1 cellular context compared by ENCODE assay signal in the genomic region with DNA sequence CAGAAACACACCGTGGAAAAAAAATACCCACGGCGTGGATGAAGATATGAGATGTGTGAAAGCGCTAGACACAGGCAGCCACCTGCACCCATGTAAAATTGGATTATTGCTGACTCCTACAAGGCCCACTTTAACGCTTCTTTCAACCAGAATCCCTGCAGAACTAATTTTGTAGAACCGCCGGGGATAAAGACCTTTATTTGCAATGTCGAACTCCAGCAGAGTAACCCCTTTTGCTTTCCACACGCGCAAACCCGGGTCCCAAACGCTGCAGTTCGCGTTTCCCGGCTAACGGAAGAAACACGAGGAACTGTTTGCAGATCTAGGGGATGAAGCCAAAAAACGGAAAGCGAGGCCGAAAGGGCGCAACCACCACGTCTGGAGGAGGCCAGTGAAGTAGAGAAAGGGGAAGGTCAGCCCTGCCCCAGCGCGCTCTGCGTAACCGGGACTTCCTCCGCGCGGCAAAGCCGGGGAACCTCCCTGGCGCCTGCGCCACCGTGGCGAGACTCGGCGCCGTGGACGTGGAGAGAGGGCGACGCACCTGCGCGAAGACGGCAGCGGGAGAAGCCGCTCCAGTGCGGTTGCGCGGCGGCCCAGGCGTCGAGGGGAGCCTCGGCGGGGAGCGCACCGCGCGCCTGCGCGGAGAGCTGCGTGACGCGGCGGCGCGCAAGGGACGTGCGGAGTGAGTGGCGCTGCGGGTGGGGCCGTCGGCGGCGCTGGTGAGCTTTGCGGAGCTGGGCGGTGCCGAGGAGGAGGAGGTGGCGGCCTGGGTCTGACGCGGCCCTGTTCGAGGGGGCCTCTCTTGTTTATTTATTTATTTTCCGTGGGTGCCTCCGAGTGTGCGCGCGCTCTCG.
A peak's percentile ranks its signal among the peaks of the same experiment; 100 is the strongest.
TF ChIP-seq lines count a peak whose summit lies in the region.

A gene (plus strand): TSS at position 729 of the 854 bp plus-strand sequence. CDS start 295 bp downstream, outside the sequence.

TF ChIP-seq in HepG2, 621 proteins besides CTCF, POLR2A, EP300 and RAD21 (continued from another document and continues in another):
- TF ChIP-seq, protein P1, sequence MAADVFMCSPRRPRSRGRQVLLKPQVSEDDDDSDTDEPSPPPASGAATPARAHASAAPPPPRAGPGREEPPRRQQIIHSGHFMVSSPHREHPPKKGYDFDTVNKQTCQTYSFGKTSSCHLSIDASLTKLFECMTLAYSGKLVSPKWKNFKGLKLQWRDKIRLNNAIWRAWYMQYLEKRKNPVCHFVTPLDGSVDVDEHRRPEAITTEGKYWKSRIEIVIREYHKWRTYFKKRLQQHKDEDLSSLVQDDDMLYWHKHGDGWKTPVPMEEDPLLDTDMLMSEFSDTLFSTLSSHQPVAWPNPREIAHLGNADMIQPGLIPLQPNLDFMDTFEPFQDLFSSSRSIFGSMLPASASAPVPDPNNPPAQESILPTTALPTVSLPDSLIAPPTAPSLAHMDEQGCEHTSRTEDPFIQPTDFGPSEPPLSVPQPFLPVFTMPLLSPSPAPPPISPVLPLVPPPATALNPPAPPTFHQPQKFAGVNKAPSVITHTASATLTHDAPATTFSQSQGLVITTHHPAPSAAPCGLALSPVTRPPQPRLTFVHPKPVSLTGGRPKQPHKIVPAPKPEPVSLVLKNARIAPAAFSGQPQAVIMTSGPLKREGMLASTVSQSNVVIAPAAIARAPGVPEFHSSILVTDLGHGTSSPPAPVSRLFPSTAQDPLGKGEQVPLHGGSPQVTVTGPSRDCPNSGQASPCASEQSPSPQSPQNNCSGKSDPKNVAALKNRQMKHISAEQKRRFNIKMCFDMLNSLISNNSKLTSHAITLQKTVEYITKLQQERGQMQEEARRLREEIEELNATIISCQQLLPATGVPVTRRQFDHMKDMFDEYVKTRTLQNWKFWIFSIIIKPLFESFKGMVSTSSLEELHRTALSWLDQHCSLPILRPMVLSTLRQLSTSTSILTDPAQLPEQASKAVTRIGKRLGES (CRISPR knock-in tag; IDR thresholded peaks at IDR 0.05; ENCODE audit: borderline replicate concordance) = no peak
- peak; percentile 70; the same call in 1 of the 2 replicates for TF ChIP-seq ZBTB21 (CRISPR knock-in tag; IDR thresholded peaks at IDR 0.05)
- TF ChIP-seq, protein P2, sequence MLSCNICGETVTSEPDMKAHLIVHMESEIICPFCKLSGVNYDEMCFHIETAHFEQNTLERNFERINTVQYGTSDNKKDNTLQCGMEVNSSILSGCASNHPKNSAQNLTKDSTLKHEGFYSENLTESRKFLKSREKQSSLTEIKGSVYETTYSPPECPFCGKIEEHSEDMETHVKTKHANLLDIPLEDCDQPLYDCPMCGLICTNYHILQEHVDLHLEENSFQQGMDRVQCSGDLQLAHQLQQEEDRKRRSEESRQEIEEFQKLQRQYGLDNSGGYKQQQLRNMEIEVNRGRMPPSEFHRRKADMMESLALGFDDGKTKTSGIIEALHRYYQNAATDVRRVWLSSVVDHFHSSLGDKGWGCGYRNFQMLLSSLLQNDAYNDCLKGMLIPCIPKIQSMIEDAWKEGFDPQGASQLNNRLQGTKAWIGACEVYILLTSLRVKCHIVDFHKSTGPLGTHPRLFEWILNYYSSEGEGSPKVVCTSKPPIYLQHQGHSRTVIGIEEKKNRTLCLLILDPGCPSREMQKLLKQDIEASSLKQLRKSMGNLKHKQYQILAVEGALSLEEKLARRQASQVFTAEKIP (CRISPR knock-in tag; IDR thresholded peaks at IDR 0.05; ENCODE audit: borderline replicate concordance) = no peak
- TF ChIP-seq, protein P3, sequence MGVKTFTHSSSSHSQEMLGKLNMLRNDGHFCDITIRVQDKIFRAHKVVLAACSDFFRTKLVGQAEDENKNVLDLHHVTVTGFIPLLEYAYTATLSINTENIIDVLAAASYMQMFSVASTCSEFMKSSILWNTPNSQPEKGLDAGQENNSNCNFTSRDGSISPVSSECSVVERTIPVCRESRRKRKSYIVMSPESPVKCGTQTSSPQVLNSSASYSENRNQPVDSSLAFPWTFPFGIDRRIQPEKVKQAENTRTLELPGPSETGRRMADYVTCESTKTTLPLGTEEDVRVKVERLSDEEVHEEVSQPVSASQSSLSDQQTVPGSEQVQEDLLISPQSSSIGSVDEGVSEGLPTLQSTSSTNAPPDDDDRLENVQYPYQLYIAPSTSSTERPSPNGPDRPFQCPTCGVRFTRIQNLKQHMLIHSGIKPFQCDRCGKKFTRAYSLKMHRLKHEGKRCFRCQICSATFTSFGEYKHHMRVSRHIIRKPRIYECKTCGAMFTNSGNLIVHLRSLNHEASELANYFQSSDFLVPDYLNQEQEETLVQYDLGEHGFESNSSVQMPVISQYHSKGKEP (CRISPR knock-in tag; IDR thresholded peaks at IDR 0.05) = 0 out of 2 replicates have a peak, but pooled peaks have one; percentile 84
- peak; percentile 52 for TF ChIP-seq NFYC (CRISPR knock-in tag; IDR thresholded peaks at IDR 0.05)
- TF ChIP-seq GFI1 (CRISPR knock-in tag; IDR thresholded peaks at IDR 0.05; ENCODE audit: borderline replicate concordance) = no peak
- peak; percentile 90 for TF ChIP-seq ZNF205 (CRISPR knock-in tag; IDR thresholded peaks at IDR 0.05)
- TF ChIP-seq ETV6 (CRISPR knock-in tag; conservative IDR thresholded peaks at IDR 0.05) = peak; percentile 69
- peak; percentile 71 for TF ChIP-seq ZNF317 (CRISPR knock-in tag; IDR thresholded peaks at IDR 0.05)
- TF ChIP-seq, protein P4, sequence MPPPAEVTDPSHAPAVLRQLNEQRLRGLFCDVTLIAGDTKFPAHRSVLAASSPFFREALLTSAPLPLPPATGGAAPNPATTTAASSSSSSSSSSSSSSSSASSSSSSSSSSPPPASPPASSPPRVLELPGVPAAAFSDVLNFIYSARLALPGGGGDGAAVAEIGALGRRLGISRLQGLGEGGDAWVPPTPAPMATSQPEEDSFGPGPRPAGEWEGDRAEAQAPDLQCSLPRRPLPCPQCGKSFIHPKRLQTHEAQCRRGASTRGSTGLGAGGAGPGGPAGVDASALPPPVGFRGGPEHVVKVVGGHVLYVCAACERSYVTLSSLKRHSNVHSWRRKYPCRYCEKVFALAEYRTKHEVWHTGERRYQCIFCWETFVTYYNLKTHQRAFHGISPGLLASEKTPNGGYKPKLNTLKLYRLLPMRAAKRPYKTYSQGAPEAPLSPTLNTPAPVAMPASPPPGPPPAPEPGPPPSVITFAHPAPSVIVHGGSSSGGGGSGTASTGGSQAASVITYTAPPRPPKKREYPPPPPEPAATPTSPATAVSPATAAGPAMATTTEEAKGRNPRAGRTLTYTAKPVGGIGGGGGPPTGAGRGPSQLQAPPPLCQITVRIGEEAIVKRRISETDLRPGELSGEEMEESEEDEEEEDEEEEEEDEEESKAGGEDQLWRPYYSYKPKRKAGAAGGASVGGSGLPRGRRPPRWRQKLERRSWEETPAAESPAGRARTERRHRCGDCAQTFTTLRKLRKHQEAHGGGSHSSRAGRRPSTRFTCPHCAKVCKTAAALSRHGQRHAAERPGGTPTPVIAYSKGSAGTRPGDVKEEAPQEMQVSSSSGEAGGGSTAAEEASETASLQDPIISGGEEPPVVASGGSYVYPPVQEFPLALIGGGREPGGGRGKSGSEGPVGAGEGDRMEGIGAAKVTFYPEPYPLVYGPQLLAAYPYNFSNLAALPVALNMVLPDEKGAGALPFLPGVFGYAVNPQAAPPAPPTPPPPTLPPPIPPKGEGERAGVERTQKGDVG (CRISPR knock-in tag; IDR thresholded peaks at IDR 0.05; ENCODE audit: borderline replicate concordance) = peak; percentile 69; the same call in 1 of the 2 replicates
- TF ChIP-seq ZNF790 (CRISPR knock-in tag; IDR thresholded peaks at IDR 0.05; ENCODE audit: borderline replicate concordance) = peak; percentile 88; the same call in 1 of the 2 replicates
- no peak; the same call in 1 of the 2 replicates for TF ChIP-seq REXO4 (CRISPR knock-in tag; IDR thresholded peaks at IDR 0.05; ENCODE audit: borderline replicate concordance)
- TF ChIP-seq PITX1 (CRISPR knock-in tag; IDR thresholded peaks at IDR 0.05) = 0 out of 2 replicates have a peak, but pooled peaks have one; percentile 2
- TF ChIP-seq, protein P5, sequence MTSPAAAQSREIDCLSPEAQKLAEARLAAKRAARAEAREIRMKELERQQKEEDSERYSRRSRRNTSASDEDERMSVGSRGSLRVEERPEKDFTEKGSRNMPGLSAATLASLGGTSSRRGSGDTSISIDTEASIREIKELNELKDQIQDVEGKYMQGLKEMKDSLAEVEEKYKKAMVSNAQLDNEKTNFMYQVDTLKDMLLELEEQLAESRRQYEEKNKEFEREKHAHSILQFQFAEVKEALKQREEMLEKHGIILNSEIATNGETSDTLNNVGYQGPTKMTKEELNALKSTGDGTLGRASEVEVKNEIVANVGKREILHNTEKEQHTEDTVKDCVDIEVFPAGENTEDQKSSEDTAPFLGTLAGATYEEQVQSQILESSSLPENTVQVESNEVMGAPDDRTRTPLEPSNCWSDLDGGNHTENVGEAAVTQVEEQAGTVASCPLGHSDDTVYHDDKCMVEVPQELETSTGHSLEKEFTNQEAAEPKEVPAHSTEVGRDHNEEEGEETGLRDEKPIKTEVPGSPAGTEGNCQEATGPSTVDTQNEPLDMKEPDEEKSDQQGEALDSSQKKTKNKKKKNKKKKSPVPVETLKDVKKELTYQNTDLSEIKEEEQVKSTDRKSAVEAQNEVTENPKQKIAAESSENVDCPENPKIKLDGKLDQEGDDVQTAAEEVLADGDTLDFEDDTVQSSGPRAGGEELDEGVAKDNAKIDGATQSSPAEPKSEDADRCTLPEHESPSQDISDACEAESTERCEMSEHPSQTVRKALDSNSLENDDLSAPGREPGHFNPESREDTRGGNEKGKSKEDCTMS (CRISPR knock-in tag; conservative IDR thresholded peaks at IDR 0.05) = no peak
- peak; percentile 59; the same call in 1 of the 2 replicates for TF ChIP-seq ZNF343 (CRISPR knock-in tag; IDR thresholded peaks at IDR 0.05)
- peak; percentile 64; the same call in 1 of the 2 replicates for TF ChIP-seq ZNF619 (CRISPR knock-in tag; IDR thresholded peaks at IDR 0.05)
- TF ChIP-seq SP5 (CRISPR knock-in tag; IDR thresholded peaks at IDR 0.05; ENCODE audit: borderline replicate concordance, low read depth) = peak; percentile 56
- no peak for TF ChIP-seq ZBTB8A (CRISPR knock-in tag; IDR thresholded peaks at IDR 0.05; ENCODE audit: borderline replicate concordance, low read depth)
- TF ChIP-seq YEATS2 (CRISPR knock-in tag; IDR thresholded peaks at IDR 0.05; ENCODE audit: borderline replicate concordance) = peak; percentile 49; the same call in 1 of the 2 replicates
- TF ChIP-seq, protein P6, sequence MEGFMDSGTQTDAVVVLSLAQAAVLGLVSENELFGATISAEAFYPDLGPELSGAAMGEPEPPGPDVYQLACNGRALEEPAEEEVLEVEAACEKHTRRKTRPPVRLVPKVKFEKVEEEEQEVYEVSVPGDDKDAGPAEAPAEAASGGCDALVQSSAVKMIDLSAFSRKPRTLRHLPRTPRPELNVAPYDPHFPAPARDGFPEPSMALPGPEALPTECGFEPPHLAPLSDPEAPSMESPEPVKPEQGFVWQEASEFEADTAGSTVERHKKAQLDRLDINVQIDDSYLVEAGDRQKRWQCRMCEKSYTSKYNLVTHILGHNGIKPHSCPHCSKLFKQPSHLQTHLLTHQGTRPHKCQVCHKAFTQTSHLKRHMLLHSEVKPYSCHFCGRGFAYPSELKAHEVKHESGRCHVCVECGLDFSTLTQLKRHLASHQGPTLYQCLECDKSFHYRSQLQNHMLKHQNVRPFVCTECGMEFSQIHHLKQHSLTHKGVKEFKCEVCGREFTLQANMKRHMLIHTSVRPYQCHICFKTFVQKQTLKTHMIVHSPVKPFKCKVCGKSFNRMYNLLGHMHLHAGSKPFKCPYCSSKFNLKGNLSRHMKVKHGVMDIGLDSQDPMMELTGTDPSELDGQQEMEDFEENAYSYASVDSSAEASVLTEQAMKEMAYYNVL (CRISPR knock-in tag; IDR thresholded peaks at IDR 0.05; ENCODE audit: borderline replicate concordance) = peak; percentile 60; the same call in 1 of the 2 replicates
- no peak for TF ChIP-seq ZFP1 (CRISPR knock-in tag; IDR thresholded peaks at IDR 0.05)
- TF ChIP-seq ZSCAN20 (CRISPR knock-in tag; IDR thresholded peaks at IDR 0.05; ENCODE audit: borderline replicate concordance) = peak; percentile 72; the same call in 1 of the 2 replicates
- TF ChIP-seq, protein P7, sequence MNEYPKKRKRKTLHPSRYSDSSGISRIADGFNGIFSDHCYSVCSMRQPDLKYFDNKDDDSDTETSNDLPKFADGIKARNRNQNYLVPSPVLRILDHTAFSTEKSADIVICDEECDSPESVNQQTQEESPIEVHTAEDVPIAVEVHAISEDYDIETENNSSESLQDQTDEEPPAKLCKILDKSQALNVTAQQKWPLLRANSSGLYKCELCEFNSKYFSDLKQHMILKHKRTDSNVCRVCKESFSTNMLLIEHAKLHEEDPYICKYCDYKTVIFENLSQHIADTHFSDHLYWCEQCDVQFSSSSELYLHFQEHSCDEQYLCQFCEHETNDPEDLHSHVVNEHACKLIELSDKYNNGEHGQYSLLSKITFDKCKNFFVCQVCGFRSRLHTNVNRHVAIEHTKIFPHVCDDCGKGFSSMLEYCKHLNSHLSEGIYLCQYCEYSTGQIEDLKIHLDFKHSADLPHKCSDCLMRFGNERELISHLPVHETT (CRISPR knock-in tag; conservative IDR thresholded peaks at IDR 0.05) = peak; percentile 47; the same call in 1 of the 2 replicates
- TF ChIP-seq, protein P8, sequence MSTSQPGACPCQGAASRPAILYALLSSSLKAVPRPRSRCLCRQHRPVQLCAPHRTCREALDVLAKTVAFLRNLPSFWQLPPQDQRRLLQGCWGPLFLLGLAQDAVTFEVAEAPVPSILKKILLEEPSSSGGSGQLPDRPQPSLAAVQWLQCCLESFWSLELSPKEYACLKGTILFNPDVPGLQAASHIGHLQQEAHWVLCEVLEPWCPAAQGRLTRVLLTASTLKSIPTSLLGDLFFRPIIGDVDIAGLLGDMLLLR (CRISPR knock-in tag; IDR thresholded peaks at IDR 0.05) = peak; percentile 94
- peak; percentile 86; the same call in 1 of the 2 replicates for TF ChIP-seq CC2D1A (CRISPR knock-in tag; IDR thresholded peaks at IDR 0.05)
- peak; percentile 84; the same call in 1 of the 2 replicates for TF ChIP-seq ZNF766 (CRISPR knock-in tag; IDR thresholded peaks at IDR 0.05; ENCODE audit: borderline replicate concordance)
- TF ChIP-seq, protein P9, sequence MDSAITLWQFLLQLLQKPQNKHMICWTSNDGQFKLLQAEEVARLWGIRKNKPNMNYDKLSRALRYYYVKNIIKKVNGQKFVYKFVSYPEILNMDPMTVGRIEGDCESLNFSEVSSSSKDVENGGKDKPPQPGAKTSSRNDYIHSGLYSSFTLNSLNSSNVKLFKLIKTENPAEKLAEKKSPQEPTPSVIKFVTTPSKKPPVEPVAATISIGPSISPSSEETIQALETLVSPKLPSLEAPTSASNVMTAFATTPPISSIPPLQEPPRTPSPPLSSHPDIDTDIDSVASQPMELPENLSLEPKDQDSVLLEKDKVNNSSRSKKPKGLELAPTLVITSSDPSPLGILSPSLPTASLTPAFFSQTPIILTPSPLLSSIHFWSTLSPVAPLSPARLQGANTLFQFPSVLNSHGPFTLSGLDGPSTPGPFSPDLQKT (CRISPR knock-in tag; IDR thresholded peaks at IDR 0.05; ENCODE audit: borderline replicate concordance) = no peak
- TF ChIP-seq ESRRA (CRISPR knock-in tag; IDR thresholded peaks at IDR 0.05; ENCODE audit: low read depth) = no peak; the same call in 1 of the 2 replicates
- peak; percentile 92 for TF ChIP-seq HDAC2 (CRISPR knock-in tag; IDR thresholded peaks at IDR 0.05)
- TF ChIP-seq STAT5B (CRISPR knock-in tag; IDR thresholded peaks at IDR 0.05) = peak; percentile 84; the same call in 1 of the 2 replicates
- no peak for TF ChIP-seq SETDB1 (CRISPR knock-in tag; IDR thresholded peaks at IDR 0.05; ENCODE audit: borderline replicate concordance)
- peak; percentile 37; the same call in 1 of the 2 replicates for TF ChIP-seq HOXD1 (CRISPR knock-in tag; IDR thresholded peaks at IDR 0.05)
- no peak for TF ChIP-seq ZNF780A (CRISPR knock-in tag; IDR thresholded peaks at IDR 0.05)
